1 cellular context compared by ENCODE assay signal in the genomic region with DNA sequence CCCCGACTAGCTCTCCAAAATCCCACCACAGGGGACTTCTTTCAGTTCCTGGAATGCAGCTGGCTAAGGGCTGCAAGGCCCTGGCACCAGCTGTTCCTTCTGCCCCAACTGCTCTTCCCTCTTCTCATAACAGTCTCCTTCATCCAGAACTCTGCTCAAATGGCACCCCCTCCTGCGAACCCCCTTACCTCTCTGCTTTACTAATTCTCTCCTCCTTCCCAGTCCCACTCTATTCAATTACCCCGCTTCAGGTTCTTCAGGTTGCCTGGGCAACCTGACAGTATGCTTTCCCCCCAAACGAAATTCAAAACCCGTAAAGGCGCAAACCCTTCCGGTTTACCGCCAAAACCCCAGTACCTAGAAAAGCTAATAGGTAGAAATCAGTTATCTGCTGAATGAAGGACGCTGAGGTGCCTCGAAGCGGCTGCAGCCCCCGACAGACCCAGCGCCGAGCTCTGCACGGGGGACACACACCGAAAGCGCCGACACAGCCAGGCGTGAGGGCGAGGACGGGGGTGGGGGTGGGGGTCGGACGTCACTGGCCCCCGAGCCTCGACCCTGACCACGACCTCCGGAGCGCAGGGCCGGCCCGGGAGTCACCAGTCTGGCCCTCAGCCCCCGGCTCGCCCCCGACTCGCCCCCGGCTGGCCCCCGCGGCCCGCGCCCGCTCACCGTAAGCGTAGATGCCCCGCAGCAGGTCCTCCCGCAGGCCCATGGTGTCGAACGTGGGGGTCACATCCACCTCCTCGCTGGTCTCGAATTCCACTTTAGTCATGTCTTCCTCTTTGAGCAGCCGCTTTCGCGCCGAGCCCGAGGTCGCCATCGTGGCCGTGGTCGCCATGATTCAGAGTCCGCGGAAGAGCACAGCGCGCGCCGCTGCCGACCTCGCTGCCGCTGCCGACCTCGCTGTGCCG.
TF ChIP-seq lines count a peak whose summit lies in the region.

No MANE protein-coding gene starts in this region.

TF ChIP-seq in K562, 482 proteins besides CTCF, POLR2A, EP300 and RAD21 (continued from another document and continues in another):
- TF ChIP-seq, protein P1, sequence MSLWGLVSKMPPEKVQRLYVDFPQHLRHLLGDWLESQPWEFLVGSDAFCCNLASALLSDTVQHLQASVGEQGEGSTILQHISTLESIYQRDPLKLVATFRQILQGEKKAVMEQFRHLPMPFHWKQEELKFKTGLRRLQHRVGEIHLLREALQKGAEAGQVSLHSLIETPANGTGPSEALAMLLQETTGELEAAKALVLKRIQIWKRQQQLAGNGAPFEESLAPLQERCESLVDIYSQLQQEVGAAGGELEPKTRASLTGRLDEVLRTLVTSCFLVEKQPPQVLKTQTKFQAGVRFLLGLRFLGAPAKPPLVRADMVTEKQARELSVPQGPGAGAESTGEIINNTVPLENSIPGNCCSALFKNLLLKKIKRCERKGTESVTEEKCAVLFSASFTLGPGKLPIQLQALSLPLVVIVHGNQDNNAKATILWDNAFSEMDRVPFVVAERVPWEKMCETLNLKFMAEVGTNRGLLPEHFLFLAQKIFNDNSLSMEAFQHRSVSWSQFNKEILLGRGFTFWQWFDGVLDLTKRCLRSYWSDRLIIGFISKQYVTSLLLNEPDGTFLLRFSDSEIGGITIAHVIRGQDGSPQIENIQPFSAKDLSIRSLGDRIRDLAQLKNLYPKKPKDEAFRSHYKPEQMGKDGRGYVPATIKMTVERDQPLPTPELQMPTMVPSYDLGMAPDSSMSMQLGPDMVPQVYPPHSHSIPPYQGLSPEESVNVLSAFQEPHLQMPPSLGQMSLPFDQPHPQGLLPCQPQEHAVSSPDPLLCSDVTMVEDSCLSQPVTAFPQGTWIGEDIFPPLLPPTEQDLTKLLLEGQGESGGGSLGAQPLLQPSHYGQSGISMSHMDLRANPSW (CRISPR knock-in tag; IDR thresholded peaks at IDR 0.05): 0 out of 2 replicates have a peak, but pooled peaks have one; percentile 24
- TF ChIP-seq, protein P2, sequence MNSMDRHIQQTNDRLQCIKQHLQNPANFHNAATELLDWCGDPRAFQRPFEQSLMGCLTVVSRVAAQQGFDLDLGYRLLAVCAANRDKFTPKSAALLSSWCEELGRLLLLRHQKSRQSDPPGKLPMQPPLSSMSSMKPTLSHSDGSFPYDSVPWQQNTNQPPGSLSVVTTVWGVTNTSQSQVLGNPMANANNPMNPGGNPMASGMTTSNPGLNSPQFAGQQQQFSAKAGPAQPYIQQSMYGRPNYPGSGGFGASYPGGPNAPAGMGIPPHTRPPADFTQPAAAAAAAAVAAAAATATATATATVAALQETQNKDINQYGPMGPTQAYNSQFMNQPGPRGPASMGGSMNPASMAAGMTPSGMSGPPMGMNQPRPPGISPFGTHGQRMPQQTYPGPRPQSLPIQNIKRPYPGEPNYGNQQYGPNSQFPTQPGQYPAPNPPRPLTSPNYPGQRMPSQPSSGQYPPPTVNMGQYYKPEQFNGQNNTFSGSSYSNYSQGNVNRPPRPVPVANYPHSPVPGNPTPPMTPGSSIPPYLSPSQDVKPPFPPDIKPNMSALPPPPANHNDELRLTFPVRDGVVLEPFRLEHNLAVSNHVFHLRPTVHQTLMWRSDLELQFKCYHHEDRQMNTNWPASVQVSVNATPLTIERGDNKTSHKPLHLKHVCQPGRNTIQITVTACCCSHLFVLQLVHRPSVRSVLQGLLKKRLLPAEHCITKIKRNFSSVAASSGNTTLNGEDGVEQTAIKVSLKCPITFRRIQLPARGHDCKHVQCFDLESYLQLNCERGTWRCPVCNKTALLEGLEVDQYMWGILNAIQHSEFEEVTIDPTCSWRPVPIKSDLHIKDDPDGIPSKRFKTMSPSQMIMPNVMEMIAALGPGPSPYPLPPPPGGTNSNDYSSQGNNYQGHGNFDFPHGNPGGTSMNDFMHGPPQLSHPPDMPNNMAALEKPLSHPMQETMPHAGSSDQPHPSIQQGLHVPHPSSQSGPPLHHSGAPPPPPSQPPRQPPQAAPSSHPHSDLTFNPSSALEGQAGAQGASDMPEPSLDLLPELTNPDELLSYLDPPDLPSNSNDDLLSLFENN (IDR thresholded peaks at IDR 0.05; ENCODE audit: low read depth in 2 of 2, low read length in 2 of 2): no peak
- TF ChIP-seq, protein P3, sequence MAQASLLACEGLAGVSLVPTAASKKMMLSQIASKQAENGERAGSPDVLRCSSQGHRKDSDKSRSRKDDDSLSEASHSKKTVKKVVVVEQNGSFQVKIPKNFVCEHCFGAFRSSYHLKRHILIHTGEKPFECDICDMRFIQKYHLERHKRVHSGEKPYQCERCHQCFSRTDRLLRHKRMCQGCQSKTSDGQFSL (CRISPR knock-in tag; IDR thresholded peaks at IDR 0.05): 0 out of 2 replicates have a peak, but pooled peaks have one; percentile 28
- TF ChIP-seq, protein P3 (tag; IDR thresholded peaks at IDR 0.05): no peak
- TF ChIP-seq, protein P4, sequence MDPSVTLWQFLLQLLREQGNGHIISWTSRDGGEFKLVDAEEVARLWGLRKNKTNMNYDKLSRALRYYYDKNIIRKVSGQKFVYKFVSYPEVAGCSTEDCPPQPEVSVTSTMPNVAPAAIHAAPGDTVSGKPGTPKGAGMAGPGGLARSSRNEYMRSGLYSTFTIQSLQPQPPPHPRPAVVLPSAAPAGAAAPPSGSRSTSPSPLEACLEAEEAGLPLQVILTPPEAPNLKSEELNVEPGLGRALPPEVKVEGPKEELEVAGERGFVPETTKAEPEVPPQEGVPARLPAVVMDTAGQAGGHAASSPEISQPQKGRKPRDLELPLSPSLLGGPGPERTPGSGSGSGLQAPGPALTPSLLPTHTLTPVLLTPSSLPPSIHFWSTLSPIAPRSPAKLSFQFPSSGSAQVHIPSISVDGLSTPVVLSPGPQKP (CRISPR knock-in tag; IDR thresholded peaks at IDR 0.05): no peak
- peak; percentile 45 for TF ChIP-seq PHF20 (IDR thresholded peaks at IDR 0.05; ENCODE audit: partially characterized antibody)
- peak; percentile 24 for TF ChIP-seq TBP (optimal IDR thresholded peaks at IDR 0.05; ENCODE audit: low read depth, low read length)
- TF ChIP-seq ZBTB49 (CRISPR knock-in tag; IDR thresholded peaks at IDR 0.05; ENCODE audit: borderline replicate concordance): 0 out of 2 replicates have a peak, but pooled peaks have one; percentile 29
- peak; percentile 87; the same call in 1 of the 2 replicates for TF ChIP-seq HMGXB4 (CRISPR knock-in tag; IDR thresholded peaks at IDR 0.05)
- no peak for TF ChIP-seq ZNF586 (CRISPR knock-in tag; conservative IDR thresholded peaks at IDR 0.05)
- peak; percentile 20; the same call in 1 of the 2 replicates for TF ChIP-seq GTF2F1 (IDR thresholded peaks at IDR 0.05; ENCODE audit: low read depth, low read length)
- TF ChIP-seq MTF1 (CRISPR knock-in tag; IDR thresholded peaks at IDR 0.05; ENCODE audit: borderline replicate concordance): no peak
- peak; percentile 80 for TF ChIP-seq ZNF511 (CRISPR knock-in tag; IDR thresholded peaks at IDR 0.05)
- TF ChIP-seq GATAD2A (IDR thresholded peaks at IDR 0.05): no peak
- 0 out of 2 replicates have a peak, but pooled peaks have one; percentile 4 for TF ChIP-seq KHSRP (IDR thresholded peaks at IDR 0.05)
- no peak for TF ChIP-seq ZNF347 (CRISPR knock-in tag; IDR thresholded peaks at IDR 0.05; ENCODE audit: low read depth)
- peak in 1 of 2 experiments; percentile 35; a peak in 1 of 4 replicates for TF ChIP-seq HDAC1 (IDR thresholded peaks at IDR 0.05)
- TF ChIP-seq TGIF2 (CRISPR knock-in tag; IDR thresholded peaks at IDR 0.05): 0 out of 2 replicates have a peak, but pooled peaks have one; percentile 43
- no peak for TF ChIP-seq ELF2 (CRISPR knock-in tag; IDR thresholded peaks at IDR 0.05)
- TF ChIP-seq NFXL1 (CRISPR knock-in tag; IDR thresholded peaks at IDR 0.05): no peak
- TF ChIP-seq NR4A1 (CRISPR knock-in tag; IDR thresholded peaks at IDR 0.05): 0 out of 2 replicates have a peak, but pooled peaks have one; percentile 20
- no peak for TF ChIP-seq NR4A1 (tag; IDR thresholded peaks at IDR 0.05)
- TF ChIP-seq ZC3H4 (CRISPR knock-in tag; IDR thresholded peaks at IDR 0.05; ENCODE audit: borderline replicate concordance): peak; percentile 92
- no peak for TF ChIP-seq JUN (IDR thresholded peaks at IDR 0.05; ENCODE audit: borderline replicate concordance, low read depth, low read length)
- TF ChIP-seq JUN (CRISPR knock-in tag; IDR thresholded peaks at IDR 0.05; ENCODE audit: borderline replicate concordance): peak; percentile 82; the same call in 1 of the 2 replicates
- TF ChIP-seq YY1 (IDR thresholded peaks at IDR 0.05; ENCODE audit: borderline replicate concordance in 1 of 3, control insufficient read depth in 1 of 3, extremely low read depth in 1 of 3, insufficient read depth in 3 of 3, insufficient read length in 1 of 3, insufficient replicate concordance in 2 of 3, low read depth in 1 of 3, low read length in 2 of 3): peak; percentile 32 to 84 (median 64)
- TF ChIP-seq, protein P5, sequence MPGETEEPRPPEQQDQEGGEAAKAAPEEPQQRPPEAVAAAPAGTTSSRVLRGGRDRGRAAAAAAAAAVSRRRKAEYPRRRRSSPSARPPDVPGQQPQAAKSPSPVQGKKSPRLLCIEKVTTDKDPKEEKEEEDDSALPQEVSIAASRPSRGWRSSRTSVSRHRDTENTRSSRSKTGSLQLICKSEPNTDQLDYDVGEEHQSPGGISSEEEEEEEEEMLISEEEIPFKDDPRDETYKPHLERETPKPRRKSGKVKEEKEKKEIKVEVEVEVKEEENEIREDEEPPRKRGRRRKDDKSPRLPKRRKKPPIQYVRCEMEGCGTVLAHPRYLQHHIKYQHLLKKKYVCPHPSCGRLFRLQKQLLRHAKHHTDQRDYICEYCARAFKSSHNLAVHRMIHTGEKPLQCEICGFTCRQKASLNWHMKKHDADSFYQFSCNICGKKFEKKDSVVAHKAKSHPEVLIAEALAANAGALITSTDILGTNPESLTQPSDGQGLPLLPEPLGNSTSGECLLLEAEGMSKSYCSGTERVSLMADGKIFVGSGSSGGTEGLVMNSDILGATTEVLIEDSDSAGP (CRISPR knock-in tag; IDR thresholded peaks at IDR 0.05): 0 out of 2 replicates have a peak, but pooled peaks have one; percentile 15
- TF ChIP-seq CHD1 (IDR thresholded peaks at IDR 0.05; ENCODE audit: low read length): peak; percentile 65
- TF ChIP-seq TCF7 (IDR thresholded peaks at IDR 0.05; ENCODE audit: borderline replicate concordance): 0 out of 2 replicates have a peak, but pooled peaks have one; percentile 38
- 0 out of 2 replicates have a peak, but pooled peaks have one; percentile 3 for TF ChIP-seq SMARCA5 (IDR thresholded peaks at IDR 0.05)
- TF ChIP-seq THAP12 (CRISPR knock-in tag; IDR thresholded peaks at IDR 0.05): no peak
- TF ChIP-seq ZFX (CRISPR knock-in tag; IDR thresholded peaks at IDR 0.05): peak; percentile 45; the same call in 1 of the 2 replicates
- peak; percentile 50 for TF ChIP-seq DACH1 (IDR thresholded peaks at IDR 0.05; ENCODE audit: partially characterized antibody)
- 0 out of 2 replicates have a peak, but pooled peaks have one; percentile 37 for TF ChIP-seq GABPA (tag; conservative IDR thresholded peaks at IDR 0.05; ENCODE audit: low read depth)
- TF ChIP-seq U2AF2 (optimal IDR thresholded peaks at IDR 0.05; ENCODE audit: low read depth, low read length): no peak
